11 cellular contexts compared by ENCODE assay signal in the genomic region with DNA sequence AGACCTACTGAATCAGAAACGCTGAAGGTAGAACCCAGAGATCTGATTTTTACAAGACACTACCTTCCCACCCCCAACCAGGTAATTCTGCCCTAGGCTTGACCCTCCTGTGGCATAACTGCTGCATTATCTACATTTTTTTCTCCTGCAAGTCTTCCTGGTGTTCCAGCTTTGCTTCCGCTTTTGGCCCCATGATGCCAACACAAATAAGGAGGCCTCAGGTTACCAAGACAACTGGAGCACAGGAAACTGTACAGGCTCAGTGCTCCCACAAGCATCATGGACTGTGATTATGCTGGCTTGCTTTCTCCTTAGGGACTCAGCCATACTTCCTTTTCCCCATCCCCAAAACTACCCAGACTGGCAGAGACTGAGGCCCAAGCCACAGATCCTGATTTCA. TPM values are rescaled to one million over a fixed set of nuclear protein-coding genes. Genes with fewer than 3 reads are reported as not detected.
DNase-seq lines count a peak whose midpoint lies in the region; ATAC-seq and TF ChIP-seq lines count a peak whose summit lies in the region.
"Had no signal": no experiment of that assay in that cellular context is flagged by ENCODE, and none has a peak within 500 bp of the region (broad histone marks: within the 10 kb centered on the region; RNA-seq: fewer than 3 reads in every experiment).

No MANE protein-coding gene starts in this region.

- in situ Hi-C loops in transverse colon (cut with MboI; ENCODE audit: low pct_ligation_motif_present in 1 of 4, low pct_unique_long_range_greater_than_20kb in 1 of 4, low sequenced_read_pairs in 3 of 4): no loop called here

- TF ChIP-seq EP300 in transverse colon (IDR thresholded peaks at IDR 0.05; ENCODE audit: low read depth): no peak

- H3K9me3 ChIP-seq in transverse colon: no peaks in the 10 kb centered on the region

- H3K27me3 ChIP-seq in transverse colon: no peaks in the 10 kb centered on the region

- ATAC-seq in left cardiac atrium: peak in 1 of 2 donors; percentile 11
- ATAC-seq in Right ventricle myocardium inferior: no peak
- no peak for ATAC-seq in WTC11
- ATAC-seq in HG02571 (IDR thresholded peaks at IDR 0.05; ENCODE audit: unreplicated experiment): no peak
- no peak for ATAC-seq in GM19452 (IDR thresholded peaks at IDR 0.05; ENCODE audit: unreplicated experiment)
- ATAC-seq: activated T-cell treated with anti-CD3 and anti-CD28 coated beads, Interleukin-2, amount 50 U/mL, for 72 hours; left lobe of liver had no signal

- H3K27me3 Mint-ChIP-seq in WTC11 (ENCODE audit: low read depth): no peaks in the 10 kb centered on the region

- POLR2A ChIA-PET in WTC11 (lab: Charles Lee): no interaction called here

- peak; percentile 49 for DNase-seq in left cardiac atrium
- DNase-seq in Right ventricle myocardium inferior (ENCODE audit: missing footprints): no peak
- DNase-seq in WTC11 (ENCODE audit: low spot score): no peak
- peak; percentile 78 for DNase-seq in iris pigment epithelial cell (ENCODE audit: low read depth)
- no peak for DNase-seq in transverse colon
- no peak for DNase-seq in germinal center (ENCODE audit: low spot score)
- DNase-seq: activated T-cell treated with anti-CD3 and anti-CD28 coated beads, Interleukin-2, amount 50 U/mL, for 72 hours; NCI-H187 treated with DMSO at 0.1 percent for 48 hours had no signal

- no peak overlapping the region for H3K4me3 Mint-ChIP-seq in WTC11

- peak overlapping the region in 3 of 4 donors; percentile 18 to 32 (median 28) for H3K27ac ChIP-seq in transverse colon

- peaks cover 37% of the 10 kb centered on the region for H3K4me1 Mint-ChIP-seq in WTC11

- intact Hi-C loops in left cardiac atrium (cut with DNase I) (no loop called here), Right ventricle myocardium inferior (cut with DNase I) (no loop called here), transverse colon (cut with DNase I; ENCODE audit: low total_unique reads) (no loop called here)

- CTCF ChIA-PET in WTC11 (lab: Charles Lee): interaction anchor here (1.1 kb wide), 1 partner anchor 122 kb away, joined by 3 read pairs; no protein-coding TSS in a partner anchor

- TF ChIP-seq CTCF in WTC11 (IDR thresholded peaks at IDR 0.05) (no peak), transverse colon (IDR thresholded peaks at IDR 0.05) (no peak)

- no peaks in the 10 kb centered on the region for H3K36me3 ChIP-seq in transverse colon

- 53 to 100% methylated on average over 1 to 2 of the region's 2 CpGs for WGBS in transverse colon (ENCODE audit: low coverage in 1 of 2), 2 donors

- no peak for TF ChIP-seq POLR2A in transverse colon (IDR thresholded peaks at IDR 0.05)

- peaks cover 11 to 48% (median 16%) of the 10 kb centered on the region in 4 donors for H3K4me1 ChIP-seq in transverse colon

- peaks cover 3% of the 10 kb centered on the region; the same call in 1 of the 2 replicates for H3K36me3 Mint-ChIP-seq in WTC11

- peak overlapping the region; percentile 60; the same call in 1 of the 2 replicates for H3K27ac Mint-ChIP-seq in WTC11
- H3K27ac Mint-ChIP-seq: activated T-cell treated with anti-CD3 and anti-CD28 coated beads, Interleukin-2, amount 50 U/mL, for 72 hours had no signal

- H3K9me3 Mint-ChIP-seq in WTC11: no peaks in the 10 kb centered on the region
- H3K9me3 Mint-ChIP-seq: activated T-cell treated with anti-CD3 and anti-CD28 coated beads, Interleukin-2, amount 50 U/mL, for 72 hours had no signal

- H3K4me3 ChIP-seq in transverse colon: no peak overlapping the region

TF ChIP-seq in WTC11, 78 proteins besides CTCF, POLR2A, EP300 and RAD21 (continues in another document):
- TF ChIP-seq, protein P1, sequence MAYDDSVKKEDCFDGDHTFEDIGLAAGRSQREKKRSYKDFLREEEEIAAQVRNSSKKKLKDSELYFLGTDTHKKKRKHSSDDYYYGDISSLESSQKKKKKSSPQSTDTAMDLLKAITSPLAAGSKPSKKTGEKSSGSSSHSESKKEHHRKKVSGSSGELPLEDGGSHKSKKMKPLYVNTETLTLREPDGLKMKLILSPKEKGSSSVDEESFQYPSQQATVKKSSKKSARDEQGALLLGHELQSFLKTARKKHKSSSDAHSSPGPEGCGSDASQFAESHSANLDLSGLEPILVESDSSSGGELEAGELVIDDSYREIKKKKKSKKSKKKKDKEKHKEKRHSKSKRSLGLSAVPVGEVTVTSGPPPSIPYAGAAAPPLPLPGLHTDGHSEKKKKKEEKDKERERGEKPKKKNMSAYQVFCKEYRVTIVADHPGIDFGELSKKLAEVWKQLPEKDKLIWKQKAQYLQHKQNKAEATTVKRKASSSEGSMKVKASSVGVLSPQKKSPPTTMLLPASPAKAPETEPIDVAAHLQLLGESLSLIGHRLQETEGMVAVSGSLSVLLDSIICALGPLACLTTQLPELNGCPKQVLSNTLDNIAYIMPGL (CRISPR knock-in tag; IDR thresholded peaks at IDR 0.05): no peak
- no peak for TF ChIP-seq NR3C1 (CRISPR knock-in tag; conservative IDR thresholded peaks at IDR 0.05; ENCODE audit: low read depth)
- TF ChIP-seq MYBL2 (CRISPR knock-in tag; IDR thresholded peaks at IDR 0.05): no peak
- TF ChIP-seq CREB1 (CRISPR knock-in tag; IDR thresholded peaks at IDR 0.05): no peak
- TF ChIP-seq, protein P2, sequence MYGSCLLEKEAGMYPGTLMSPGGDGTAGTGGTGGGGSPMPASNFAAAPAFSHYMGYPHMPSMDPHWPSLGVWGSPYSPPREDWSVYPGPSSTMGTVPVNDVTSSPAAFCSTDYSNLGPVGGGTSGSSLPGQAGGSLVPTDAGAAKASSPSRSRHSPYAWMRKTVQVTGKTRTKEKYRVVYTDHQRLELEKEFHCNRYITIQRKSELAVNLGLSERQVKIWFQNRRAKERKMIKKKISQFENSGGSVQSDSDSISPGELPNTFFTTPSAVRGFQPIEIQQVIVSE (CRISPR knock-in tag; IDR thresholded peaks at IDR 0.05; ENCODE audit: borderline replicate concordance): no peak
- no peak for TF ChIP-seq GTF2I (CRISPR knock-in tag; conservative IDR thresholded peaks at IDR 0.05)
- TF ChIP-seq, protein P3, sequence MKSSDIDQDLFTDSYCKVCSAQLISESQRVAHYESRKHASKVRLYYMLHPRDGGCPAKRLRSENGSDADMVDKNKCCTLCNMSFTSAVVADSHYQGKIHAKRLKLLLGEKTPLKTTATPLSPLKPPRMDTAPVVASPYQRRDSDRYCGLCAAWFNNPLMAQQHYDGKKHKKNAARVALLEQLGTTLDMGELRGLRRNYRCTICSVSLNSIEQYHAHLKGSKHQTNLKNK (CRISPR knock-in tag; IDR thresholded peaks at IDR 0.05): no peak
- TF ChIP-seq, protein P4, sequence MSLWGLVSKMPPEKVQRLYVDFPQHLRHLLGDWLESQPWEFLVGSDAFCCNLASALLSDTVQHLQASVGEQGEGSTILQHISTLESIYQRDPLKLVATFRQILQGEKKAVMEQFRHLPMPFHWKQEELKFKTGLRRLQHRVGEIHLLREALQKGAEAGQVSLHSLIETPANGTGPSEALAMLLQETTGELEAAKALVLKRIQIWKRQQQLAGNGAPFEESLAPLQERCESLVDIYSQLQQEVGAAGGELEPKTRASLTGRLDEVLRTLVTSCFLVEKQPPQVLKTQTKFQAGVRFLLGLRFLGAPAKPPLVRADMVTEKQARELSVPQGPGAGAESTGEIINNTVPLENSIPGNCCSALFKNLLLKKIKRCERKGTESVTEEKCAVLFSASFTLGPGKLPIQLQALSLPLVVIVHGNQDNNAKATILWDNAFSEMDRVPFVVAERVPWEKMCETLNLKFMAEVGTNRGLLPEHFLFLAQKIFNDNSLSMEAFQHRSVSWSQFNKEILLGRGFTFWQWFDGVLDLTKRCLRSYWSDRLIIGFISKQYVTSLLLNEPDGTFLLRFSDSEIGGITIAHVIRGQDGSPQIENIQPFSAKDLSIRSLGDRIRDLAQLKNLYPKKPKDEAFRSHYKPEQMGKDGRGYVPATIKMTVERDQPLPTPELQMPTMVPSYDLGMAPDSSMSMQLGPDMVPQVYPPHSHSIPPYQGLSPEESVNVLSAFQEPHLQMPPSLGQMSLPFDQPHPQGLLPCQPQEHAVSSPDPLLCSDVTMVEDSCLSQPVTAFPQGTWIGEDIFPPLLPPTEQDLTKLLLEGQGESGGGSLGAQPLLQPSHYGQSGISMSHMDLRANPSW (CRISPR knock-in tag; conservative IDR thresholded peaks at IDR 0.05; ENCODE audit: low read depth): no peak
- TF ChIP-seq TCF7 (CRISPR knock-in tag; IDR thresholded peaks at IDR 0.05; ENCODE audit: low read depth): no peak
- TF ChIP-seq, protein P5, sequence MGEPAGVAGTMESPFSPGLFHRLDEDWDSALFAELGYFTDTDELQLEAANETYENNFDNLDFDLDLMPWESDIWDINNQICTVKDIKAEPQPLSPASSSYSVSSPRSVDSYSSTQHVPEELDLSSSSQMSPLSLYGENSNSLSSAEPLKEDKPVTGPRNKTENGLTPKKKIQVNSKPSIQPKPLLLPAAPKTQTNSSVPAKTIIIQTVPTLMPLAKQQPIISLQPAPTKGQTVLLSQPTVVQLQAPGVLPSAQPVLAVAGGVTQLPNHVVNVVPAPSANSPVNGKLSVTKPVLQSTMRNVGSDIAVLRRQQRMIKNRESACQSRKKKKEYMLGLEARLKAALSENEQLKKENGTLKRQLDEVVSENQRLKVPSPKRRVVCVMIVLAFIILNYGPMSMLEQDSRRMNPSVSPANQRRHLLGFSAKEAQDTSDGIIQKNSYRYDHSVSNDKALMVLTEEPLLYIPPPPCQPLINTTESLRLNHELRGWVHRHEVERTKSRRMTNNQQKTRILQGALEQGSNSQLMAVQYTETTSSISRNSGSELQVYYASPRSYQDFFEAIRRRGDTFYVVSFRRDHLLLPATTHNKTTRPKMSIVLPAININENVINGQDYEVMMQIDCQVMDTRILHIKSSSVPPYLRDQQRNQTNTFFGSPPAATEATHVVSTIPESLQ (CRISPR knock-in tag; IDR thresholded peaks at IDR 0.05): no peak
- TF ChIP-seq ZNF232 (CRISPR knock-in tag; IDR thresholded peaks at IDR 0.05): no peak
- TF ChIP-seq FOXK1 (CRISPR knock-in tag; IDR thresholded peaks at IDR 0.05): no peak

RNA-seq across cellular contexts. Expression of a gene that starts 6.6 kb away (rescaled TPM):
- not detected for total RNA-seq in left cardiac atrium
- total RNA-seq in Right ventricle myocardium inferior: not detected
- 1.0 to 2.1 TPM (median 1.2 TPM) in 3 replicates for total RNA-seq in WTC11 (2021)
- not detected for total RNA-seq in transverse colon
- total RNA-seq: activated T-cell treated with anti-CD3 and anti-CD28 coated beads, Interleukin-2, amount 50 U/mL, for 72 hours had no signal

RNA-seq across cellular contexts. Expression of a gene that starts 11.6 kb away (rescaled TPM):
- total RNA-seq in left cardiac atrium: 10 to 100 TPM; 23.6 to 34.6 TPM
- total RNA-seq in Right ventricle myocardium inferior: 29.0 TPM
- total RNA-seq in WTC11 (2021): 29.7 to 30.0 TPM (median 30.0 TPM) in 3 replicates
- 10 to 100 TPM; 30.3 to 47.5 (median 43.7) TPM for total RNA-seq in transverse colon

RNA-seq across cellular contexts. Expression of a gene that starts 11.6 kb away (rescaled TPM):
- total RNA-seq in left cardiac atrium (10 to 100 TPM; 92.5 to 97.7 TPM), Right ventricle myocardium inferior (80.2 TPM), WTC11 (2021) (85.5 to 104 TPM (median 89.7 TPM) in 3 replicates), transverse colon (100 to 1,000 TPM; 217 to 709 (median 255) TPM)

RNA-seq across cellular contexts. Expression of a gene that starts 28.2 kb away (rescaled TPM):
- total RNA-seq in left cardiac atrium: 10 to 100 TPM; 24.6 to 36.2 TPM
- 23.5 TPM for total RNA-seq in Right ventricle myocardium inferior
- 21.4 to 24.2 TPM (median 23.1 TPM) in 3 replicates for total RNA-seq in WTC11 (2021)
- 10 to 100 TPM; 22.4 to 69.7 (median 45.5) TPM for total RNA-seq in transverse colon

RNA-seq across cellular contexts. Expression of a gene that starts 28.7 kb away (rescaled TPM):
- total RNA-seq in left cardiac atrium (100 to 1,000 TPM; 301 to 324 TPM), Right ventricle myocardium inferior (255 TPM), WTC11 (2021) (97.1 to 109 TPM (median 106 TPM) in 3 replicates), transverse colon (100 to 1,000 TPM; 158 to 328 (median 177) TPM)

Comparison
In these comparisons a context has a peak if more than half of its experiments do, and no peak if none do; other contexts are left out.
1. DNase-seq: peak in left cardiac atrium (single experiment) and iris pigment epithelial cell (single experiment); none in Right ventricle myocardium inferior (single experiment), WTC11 (single experiment), transverse colon (single experiment) and germinal center (single experiment).